8 cellular contexts compared by ENCODE assay signal in the genomic region with DNA sequence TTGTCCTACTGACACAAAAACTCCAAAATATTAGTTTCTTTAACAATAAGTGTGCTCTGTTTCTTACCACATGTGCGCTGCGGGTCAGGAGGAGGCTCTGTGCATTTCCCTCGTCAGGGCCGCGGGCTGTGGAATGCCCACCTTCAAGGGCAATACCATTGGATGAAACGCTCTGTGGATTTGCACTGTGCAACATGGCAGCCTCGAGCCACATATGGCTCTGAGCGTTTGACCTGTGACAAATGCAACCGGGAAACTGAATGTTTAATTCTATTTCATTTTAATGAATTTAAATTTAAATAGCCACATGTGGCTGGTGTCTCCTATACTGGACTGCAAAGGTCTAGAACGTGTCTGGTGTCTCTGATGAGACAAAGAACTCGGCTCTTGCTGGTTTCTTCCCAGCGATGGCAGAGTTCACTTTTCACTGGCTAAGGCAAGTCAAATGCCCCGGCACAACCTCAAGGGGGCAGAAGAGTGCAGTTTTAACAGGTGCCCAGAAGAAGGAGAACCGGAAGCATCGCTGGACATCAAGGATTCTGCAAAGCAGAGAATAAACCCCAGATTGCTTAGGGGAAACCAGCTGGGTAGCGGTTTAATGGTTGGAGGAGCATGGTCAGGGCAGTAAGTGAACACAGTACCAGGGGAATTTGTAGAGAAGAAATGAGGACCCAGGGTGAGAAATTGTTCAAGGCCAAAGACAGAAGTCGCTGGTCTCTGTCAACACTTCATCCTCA. TPM values are rescaled to one million over a fixed set of nuclear protein-coding genes. Genes with fewer than 3 reads are reported as not detected.
DNase-seq lines count a peak whose midpoint lies in the region; ATAC-seq and TF ChIP-seq lines count a peak whose summit lies in the region.

No MANE protein-coding gene starts in this region.

- DNase-seq in ACHN (peak; percentile 79), GM12864 (ENCODE audit: low read depth) (peak; percentile 55), HAP-1 (ENCODE audit: low spot score in 2 of 2) (peak; percentile 21 to 79), Karpas-422 (peak; percentile 97), Panc1 (ENCODE audit: low read depth, low spot score) (peak; percentile 52), choroid plexus epithelial cell (ENCODE audit: low read depth) (peak; percentile 75), lung microvascular endothelial cell (ENCODE audit: low read depth in 2 of 2) (peak; percentile 54 to 60), upper lobe of right lung (no peak)

- no peaks in the 10 kb centered on the region for H3K9me2 ChIP-seq in Karpas-422 (replicated peaks; ENCODE audit: insufficient read depth, low read length)

- TF ChIP-seq CTCF in GM12864 (IDR thresholded peaks at IDR 0.05; ENCODE audit: low read depth, low read length, missing control alignments) = peak; percentile 83
- TF ChIP-seq CTCF in Panc1 (IDR thresholded peaks at IDR 0.05) = peak; percentile 83
- TF ChIP-seq CTCF in choroid plexus epithelial cell (conservative IDR thresholded peaks at IDR 0.05; ENCODE audit: low read depth, low read length) = peak; percentile 92
- TF ChIP-seq CTCF in upper lobe of right lung (IDR thresholded peaks at IDR 0.05) = peak; percentile 60

- H3K9me3 ChIP-seq in HAP-1 (no peaks in the 10 kb centered on the region), Karpas-422 (ENCODE audit: low read length) (no peaks in the 10 kb centered on the region), Panc1 (ENCODE audit: control insufficient read depth, insufficient read depth, low read depth, low read length) (no peaks in the 10 kb centered on the region), upper lobe of right lung (no peaks in the 10 kb centered on the region)

- intact Hi-C loops in Panc1 (cut with micrococcal nuclease; ENCODE audit: unreplicated experiment) = no loop called here
- intact Hi-C loops in upper lobe of right lung (cut with DNase I) = no loop called here

- no peaks in the 10 kb centered on the region for H4K20me1 ChIP-seq in Karpas-422 (ENCODE audit: insufficient read depth, low read depth, low read length)

- CTCF ChIA-PET in Panc1 (lab: Charles Lee) = no interaction called here

- H3K4me1 ChIP-seq in HAP-1 = no peaks in the 10 kb centered on the region
- peaks cover 65% of the 10 kb centered on the region for H3K4me1 ChIP-seq in Karpas-422 (ENCODE audit: low read length)
- H3K4me1 ChIP-seq in Panc1 (ENCODE audit: control insufficient read depth, insufficient read depth, low read length) = no peaks in the 10 kb centered on the region
- H3K4me1 ChIP-seq in upper lobe of right lung = no peaks in the 10 kb centered on the region

- in situ Hi-C loops in ACHN (cut with HindIII; ENCODE audit: low pct_ligation_motif_present, low pct_unique_long_range_greater_than_20kb, low sequenced_read_pairs) = no loop called here
- in situ Hi-C loops in HAP-1 (cut with MboI; ENCODE audit: low sequenced_read_pairs) = loop anchor here (10.0 to 25.0 kb wide), 2 partner anchors 423 to 831 kb away; no protein-coding TSS in a partner anchor
- in situ Hi-C loops in Panc1 (cut with HindIII; ENCODE audit: low pct_unique_long_range_greater_than_20kb, low sequenced_read_pairs) = no loop called here

- H3K9ac ChIP-seq in Karpas-422 (ENCODE audit: low read length) = peak overlapping the region; percentile 57

- H3K27me3 ChIP-seq in HAP-1 (ENCODE audit: low read depth) (no peaks in the 10 kb centered on the region), Karpas-422 (ENCODE audit: low read length) (no peaks in the 10 kb centered on the region), Panc1 (ENCODE audit: control insufficient read depth, insufficient read depth, low read length) (no peaks in the 10 kb centered on the region), upper lobe of right lung (no peaks in the 10 kb centered on the region)

- no TSS peak for BruUV-seq in Panc1 (replicated peaks; lab: Mats Ljungman, UMichigan)

- H2AFZ ChIP-seq in Karpas-422 (ENCODE audit: low read length) = peak overlapping the region; percentile 43; the same call in 1 of the 2 replicates

- H3K27ac ChIP-seq in Karpas-422 (ENCODE audit: low read length) (peak overlapping the region; percentile 94), Panc1 (ENCODE audit: low read length) (no peak overlapping the region), upper lobe of right lung (no peak overlapping the region)

- H3K36me3 ChIP-seq in HAP-1 (replicated peaks) = no peaks in the 10 kb centered on the region
- no peaks in the 10 kb centered on the region for H3K36me3 ChIP-seq in Karpas-422 (ENCODE audit: insufficient read depth, low read length)
- no peaks in the 10 kb centered on the region for H3K36me3 ChIP-seq in Panc1 (ENCODE audit: control insufficient read depth, insufficient read depth, low read length)
- H3K36me3 ChIP-seq in upper lobe of right lung = no peaks in the 10 kb centered on the region

- POLR2A ChIA-PET in Panc1 (lab: Charles Lee) = no interaction called here

- peak overlapping the region; percentile 55 for H3K4me2 ChIP-seq in Karpas-422 (ENCODE audit: low read depth, low read length, poor library complexity, severe bottlenecking)

- no peaks in the 10 kb centered on the region for H3K79me2 ChIP-seq in Karpas-422 (ENCODE audit: low read length)

- ATAC-seq in Panc1 (peak; percentile 85), upper lobe of right lung (peak; percentile 82)

- H3K4me3 ChIP-seq in GM12864 (ENCODE audit: low read depth, low read length) = no peak overlapping the region
- no peak overlapping the region for H3K4me3 ChIP-seq in HAP-1
- no peak overlapping the region for H3K4me3 ChIP-seq in Karpas-422 (ENCODE audit: low read length)
- no peak overlapping the region for H3K4me3 ChIP-seq in Panc1 (ENCODE audit: low read depth in 2 of 2, low read length in 2 of 2)
- no peak overlapping the region for H3K4me3 ChIP-seq in choroid plexus epithelial cell (ENCODE audit: low read depth, low read length)
- no peak overlapping the region for H3K4me3 ChIP-seq in upper lobe of right lung

RNA-seq across cellular contexts. Expression of gene TMEM18, which starts 37.0 kb away (rescaled TPM):
- total RNA-seq in Karpas-422 (2014; rRNA removed; shearing (Covaris generic); ENCODE audit: low replicate concordance) = 46.1 and 48.6 TPM in 2 replicates
- 49.6 TPM for total RNA-seq in Panc1 (2021; ENCODE audit: unreplicated experiment)
- 56.4 TPM for polyA plus RNA-seq in Panc1 (2012; ENCODE audit: insufficient read length)
- total RNA-seq in lung microvascular endothelial cell = 10.0 and 10.3 TPM in 2 replicates
- 21.3 TPM for total RNA-seq in upper lobe of right lung
